ENCODE assay signal across 29 cellular contexts in genomic region chr17:30547778-30548177, GRCh38.
"Had no signal": no experiment of that assay in that cellular context is flagged by ENCODE, and none has a peak within 500 bp of the region (broad histone marks: within the 10 kb centered on the region; RNA-seq: fewer than 3 reads in every experiment).

No MANE protein-coding gene starts in this region.

- DNase-seq: activated CD4-positive, alpha-beta memory T cell treated with anti-CD3 and anti-CD28 coated beads, Interleukin-2, amount 10 ng/mL, durations not matched to agents 7 days and 5 days; activated CD4-positive, alpha-beta T cell treated with anti-CD3 and anti-CD28 coated beads for 1 hour; activated CD4-positive, alpha-beta T cell treated with anti-CD3 and anti-CD28 coated beads for 36 hours; activated CD4-positive, alpha-beta T cell treated with anti-CD3 and anti-CD28 coated beads for 48 hours; activated CD4-positive, alpha-beta T cell treated with anti-CD3 and anti-CD28 coated beads, Interleukin-2, amount 10 ng/mL, durations not matched to agents 7 days and 5 days; activated CD4-positive, alpha-beta T cell treated with anti-CD3 and anti-CD28 coated beads, Interleukin-2, amount 50 U/mL, for 48 hours; activated CD4-positive, CD25-positive, alpha-beta regulatory T cell; activated CD8-positive, alpha-beta memory T cell treated with anti-CD3 and anti-CD28 coated beads for 24 hours; activated CD8-positive, alpha-beta memory T cell treated with anti-CD3 and anti-CD28 coated beads, Interleukin-2, amount 50 U/mL, for 48 hours; activated CD8-positive, alpha-beta T cell treated with anti-CD3 and anti-CD28 coated beads, Interleukin-2, amount 10 ng/mL, durations not matched to agents 7 days and 5 days; activated effector memory CD4-positive, alpha-beta T cell treated with Interleukin-2 at 50 U/mL for 16 hours; activated gamma-delta T cell; activated naive CD4-positive, alpha-beta T cell treated with anti-CD3 and anti-CD28 coated beads, Interleukin-2, amount 10 ng/mL, durations not matched to agents 7 days and 5 days; activated naive CD4-positive, alpha-beta T cell treated with Interleukin-2 at 50 U/mL for 16 hours; activated naive CD8-positive, alpha-beta T cell treated with anti-CD3 and anti-CD28 coated beads, Interleukin-2, amount 50 U/mL, for 24 hours; activated T-cell treated with anti-CD3 and anti-CD28 coated beads, Interleukin-2, amount 50 U/mL, for 24 hours; activated T-cell treated with anti-CD3 and anti-CD28 coated beads, Interleukin-2, amount 50 U/mL, for 48 hours; amygdala; anterior cingulate cortex; caudate nucleus; SW 1271; T-helper 1 cell; T-helper 2 cell; T-helper 9 cell had no signal

- ATAC-seq: activated CD4-positive, alpha-beta T cell treated with anti-CD3 and anti-CD28 coated beads for 36 hours; activated CD4-positive, CD25-positive, alpha-beta regulatory T cell treated with anti-CD3 and anti-CD28 coated beads, Interleukin-2, amount 50 U/mL, for 24 hours; activated CD8-positive, alpha-beta memory T cell treated with anti-CD3 and anti-CD28 coated beads, Interleukin-2, amount 10 ng/mL, durations not matched to agents 7 days and 5 days; activated CD8-positive, alpha-beta T cell treated with anti-CD3 and anti-CD28 coated beads, Interleukin-2, amount 10 ng/mL, durations not matched to agents 7 days and 5 days; activated naive CD8-positive, alpha-beta T cell treated with anti-CD3 and anti-CD28 coated beads, Interleukin-2, amount 50 U/mL, for 24 hours had no signal

- H3K27ac ChIP-seq: ascending aorta, cardiac muscle cell, VCaP had no signal

- H3K4me3 ChIP-seq: ascending aorta, cardiac muscle cell had no signal

- H3K9me3 ChIP-seq: ascending aorta had no signal

- H3K36me3 ChIP-seq: ascending aorta, cardiac muscle cell had no signal

- H3K27me3 ChIP-seq: ascending aorta, cardiac muscle cell had no signal

- H3K4me1 ChIP-seq: ascending aorta had no signal
